ENCODE assay signal across 1 cellular context in genomic region chr20:3248167-3248992, GRCh38.
TF ChIP-seq lines count a peak whose summit lies in the region.

No MANE protein-coding gene starts in this region.

TF ChIP-seq in HepG2, 621 proteins besides CTCF, POLR2A, EP300 and RAD21 (continued from another document and continues in another):
- TF ChIP-seq JUNB (CRISPR knock-in tag; IDR thresholded peaks at IDR 0.05; ENCODE audit: borderline replicate concordance) (no peak), JARID2 (CRISPR knock-in tag; IDR thresholded peaks at IDR 0.05; ENCODE audit: insufficient replicate concordance) (no peak), REPIN1 (CRISPR knock-in tag; IDR thresholded peaks at IDR 0.05; ENCODE audit: borderline replicate concordance, low read depth) (no peak), AGO1 (IDR thresholded peaks at IDR 0.05; ENCODE audit: low read depth, low read length, poor library complexity, severe bottlenecking) (no peak), GTF2F1 (IDR thresholded peaks at IDR 0.05; ENCODE audit: low read length) (no peak), ATF6 (CRISPR knock-in tag; conservative IDR thresholded peaks at IDR 0.05) (no peak), NFE2 (CRISPR knock-in tag; IDR thresholded peaks at IDR 0.05) (no peak), POGK (CRISPR knock-in tag; conservative IDR thresholded peaks at IDR 0.05) (no peak), ZBTB21 (CRISPR knock-in tag; IDR thresholded peaks at IDR 0.05) (no peak), LBX2 (CRISPR knock-in tag; IDR thresholded peaks at IDR 0.05; ENCODE audit: borderline replicate concordance) (peak; percentile 51; the same call in 1 of the 2 replicates), ZNF513 (CRISPR knock-in tag; conservative IDR thresholded peaks at IDR 0.05) (no peak), ZNF124 (CRISPR knock-in tag; IDR thresholded peaks at IDR 0.05) (no peak), ISX (CRISPR knock-in tag; conservative IDR thresholded peaks at IDR 0.05) (0 out of 2 replicates have a peak, but pooled peaks have one; percentile 23), ZNF83 (CRISPR knock-in tag; IDR thresholded peaks at IDR 0.05; ENCODE audit: borderline replicate concordance) (no peak), ONECUT2 (CRISPR knock-in tag; IDR thresholded peaks at IDR 0.05) (no peak), MBD4 (IDR thresholded peaks at IDR 0.05; ENCODE audit: borderline replicate concordance, low read length) (no peak), SKI (IDR thresholded peaks at IDR 0.05; ENCODE audit: partially characterized antibody) (no peak), ZBTB38 (CRISPR knock-in tag; IDR thresholded peaks at IDR 0.05) (no peak), SRY (CRISPR knock-in tag; IDR thresholded peaks at IDR 0.05) (0 out of 2 replicates have a peak, but pooled peaks have one; percentile 30), CCDC6 (CRISPR knock-in tag; IDR thresholded peaks at IDR 0.05) (no peak), ZNF224 (CRISPR knock-in tag; IDR thresholded peaks at IDR 0.05) (no peak), ZFX (CRISPR knock-in tag; IDR thresholded peaks at IDR 0.05; ENCODE audit: low read depth) (no peak), DNMT3B (CRISPR knock-in tag; conservative IDR thresholded peaks at IDR 0.05) (0 out of 2 replicates have a peak, but pooled peaks have one; percentile 32), ZNF460 (CRISPR knock-in tag; IDR thresholded peaks at IDR 0.05; ENCODE audit: borderline replicate concordance) (peak; percentile 15; the same call in 1 of the 2 replicates), ZNF17 (CRISPR knock-in tag; IDR thresholded peaks at IDR 0.05) (no peak), BORCS8-MEF2B (CRISPR knock-in tag; IDR thresholded peaks at IDR 0.05) (no peak), ZNF891 (CRISPR knock-in tag; IDR thresholded peaks at IDR 0.05) (peak; percentile 82), ZNF3 (CRISPR knock-in tag; IDR thresholded peaks at IDR 0.05) (no peak), RNF219 (CRISPR knock-in tag; IDR thresholded peaks at IDR 0.05) (no peak), AHDC1 (CRISPR knock-in tag; IDR thresholded peaks at IDR 0.05; ENCODE audit: borderline replicate concordance) (no peak), ZNF33A (CRISPR knock-in tag; IDR thresholded peaks at IDR 0.05; ENCODE audit: borderline replicate concordance) (no peak), SAFB2 (CRISPR knock-in tag; IDR thresholded peaks at IDR 0.05; ENCODE audit: borderline replicate concordance, low read depth) (0 out of 2 replicates have a peak, but pooled peaks have one; percentile 51), ZFP90 (CRISPR knock-in tag; IDR thresholded peaks at IDR 0.05; ENCODE audit: borderline replicate concordance) (no peak), ZNF761 (CRISPR knock-in tag; conservative IDR thresholded peaks at IDR 0.05) (no peak), KDM2A (CRISPR knock-in tag; IDR thresholded peaks at IDR 0.05; ENCODE audit: borderline replicate concordance, low read depth) (peak; percentile 96), JUND (CRISPR knock-in tag; IDR thresholded peaks at IDR 0.05) (no peak), NFIB (CRISPR knock-in tag; IDR thresholded peaks at IDR 0.05; ENCODE audit: borderline replicate concordance) (no peak), SALL2 (CRISPR knock-in tag; IDR thresholded peaks at IDR 0.05) (peak; percentile 72; the same call in 1 of the 2 replicates), UBTF (CRISPR knock-in tag; IDR thresholded peaks at IDR 0.05) (peak; percentile 43; the same call in 1 of the 2 replicates), CBFB (CRISPR knock-in tag; IDR thresholded peaks at IDR 0.05) (no peak), PREB (CRISPR knock-in tag; IDR thresholded peaks at IDR 0.05) (no peak), AKAP8 (CRISPR knock-in tag; IDR thresholded peaks at IDR 0.05) (peak; percentile 79), E2F5 (CRISPR knock-in tag; conservative IDR thresholded peaks at IDR 0.05) (no peak), SRF (IDR thresholded peaks at IDR 0.05; ENCODE audit: low read depth, low read length) (no peak), ZNF362 (CRISPR knock-in tag; IDR thresholded peaks at IDR 0.05; ENCODE audit: borderline replicate concordance) (no peak), TEAD3 (CRISPR knock-in tag; optimal IDR thresholded peaks at IDR 0.05; ENCODE audit: borderline replicate concordance) (no peak), GATAD2A (CRISPR knock-in tag; IDR thresholded peaks at IDR 0.05) (no peak; the same call in 1 of the 2 replicates), ZNF496 (CRISPR knock-in tag; IDR thresholded peaks at IDR 0.05; ENCODE audit: insufficient replicate concordance) (no peak)
